Comparison of ENCODE assay signal across 8 cellular contexts in the genomic region with DNA sequence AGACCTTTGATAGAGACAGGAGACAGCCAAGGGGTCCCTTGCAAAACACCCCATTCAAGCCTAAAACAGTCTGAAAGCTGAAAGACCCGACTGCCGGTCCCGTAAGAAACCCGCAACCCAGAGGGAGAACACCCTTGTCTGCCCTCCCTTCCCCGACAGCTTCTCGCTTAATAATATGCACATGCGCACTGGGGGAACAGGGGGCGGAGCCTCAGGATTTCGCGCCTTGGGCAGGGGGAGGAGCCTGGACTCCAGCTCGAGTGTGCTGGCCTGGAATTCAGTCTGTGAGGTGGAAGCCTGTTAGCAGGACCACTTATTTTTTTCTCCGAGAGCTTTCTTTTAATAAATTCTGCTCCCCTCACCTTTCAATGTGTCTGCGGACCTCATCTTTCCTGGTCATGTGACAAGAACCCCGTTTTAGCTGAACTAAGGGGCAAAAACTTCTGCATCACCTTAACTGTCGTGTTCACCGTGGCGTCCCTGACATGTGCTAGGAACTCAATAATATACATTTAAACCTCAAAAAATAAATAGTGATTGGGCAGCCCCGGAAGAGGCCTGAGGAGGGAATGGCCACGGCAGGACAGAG. TPM values are rescaled to one million over a fixed set of nuclear protein-coding genes. Genes with fewer than 3 reads are reported as not detected.
DNase-seq lines count a peak whose midpoint lies in the region; ATAC-seq and TF ChIP-seq lines count a peak whose summit lies in the region.

No MANE protein-coding gene starts in this region.

- DNase-seq in activated T-cell treated with anti-CD3 and anti-CD28 coated beads for 24 hours (ENCODE audit: low read depth) (peak; percentile 64), head of caudate nucleus (peak in 40 of 42 donors; percentile 11 to 84 (median 64)), gastrocnemius medialis (peak; percentile 14 to 52), NCI-H524 (lab: John Stamatoyannopoulos, UW) (no peak), NCI-H1694 (lab: John Stamatoyannopoulos, UW) (no peak)

- peaks cover 12% of the 10 kb centered on the region; the same call in 1 of the 2 replicates for H3K4me1 ChIP-seq in HUES48 (ENCODE audit: control insufficient read depth, insufficient read depth, low read length)
- H3K4me1 ChIP-seq in gastrocnemius medialis: peaks cover 0 to 8% of the 10 kb centered on the region in 2 donors

- intact Hi-C loops in head of caudate nucleus (cut with DNase I): no loop called here
- intact Hi-C loops in gastrocnemius medialis (cut with DNase I; ENCODE audit: low total_unique reads): no loop called here

- H3K4me3 ChIP-seq in HUES48 (ENCODE audit: low read depth, low read length) (peak overlapping the region; percentile 49; the same call in 1 of the 2 replicates), gastrocnemius medialis (peak overlapping the region in 1 of 4 donors; percentile 30)

- no peak for TF ChIP-seq POLR2A in gastrocnemius medialis (IDR thresholded peaks at IDR 0.05)

- H3K27me3 ChIP-seq in HUES48 (ENCODE audit: control insufficient read depth, insufficient read depth, low read length) (0 out of 2 replicates have a peak, but pooled peaks cover 3% of the 10 kb centered on the region), gastrocnemius medialis (no peaks in the 10 kb centered on the region)

- H3K36me3 ChIP-seq in HUES48 (ENCODE audit: control insufficient read depth, insufficient read depth, low read length) (no peaks in the 10 kb centered on the region), gastrocnemius medialis (no peaks in the 10 kb centered on the region)

- TF ChIP-seq CTCF in gastrocnemius medialis (IDR thresholded peaks at IDR 0.05 in 4 of 5, conservative IDR thresholded peaks at IDR 0.05 in 1 of 5): no peak

- ATAC-seq in GM18498 (IDR thresholded peaks at IDR 0.05; ENCODE audit: unreplicated experiment) (peak; percentile 58), gastrocnemius medialis (peak in 1 of 2 donors; percentile 14), HG03378 (IDR thresholded peaks at IDR 0.05; ENCODE audit: unreplicated experiment) (no peak)

- peak overlapping the region; percentile 35; the same call in 1 of the 2 replicates for H3K9ac ChIP-seq in HUES48 (ENCODE audit: low read depth, low read length)

- no peak overlapping the region for H3K27ac ChIP-seq in HUES48 (ENCODE audit: low read depth, low read length)
- H3K27ac ChIP-seq in gastrocnemius medialis: peak overlapping the region in 1 of 4 donors; percentile 14

- no peaks in the 10 kb centered on the region for H3K9me3 ChIP-seq in HUES48 (ENCODE audit: control insufficient read depth, insufficient read depth, low read length)
- no peaks in the 10 kb centered on the region for H3K9me3 ChIP-seq in gastrocnemius medialis

- in situ Hi-C loops in gastrocnemius medialis (cut with MboI; ENCODE audit: low sequenced_read_pairs in 4 of 4): no loop called here

RNA-seq across cellular contexts. Expression of gene TNFAIP8L3, which starts 17.0 kb away (rescaled TPM):
- total RNA-seq in gastrocnemius medialis: 1 to 10 TPM in 3 of 4 donors, under 1 TPM in 1; 0.75 to 4.9 (median 4.2) TPM

Comparison
In these comparisons a context has a peak if more than half of its experiments do, and no peak if none do; other contexts are left out.
1. DNase-seq: peak in activated T-cell treated with anti-CD3 and anti-CD28 coated beads for 24 hours (single experiment), head of caudate nucleus (40 of 42) and gastrocnemius medialis (2 of 2); none in NCI-H524 (0 of 2) and NCI-H1694 (single experiment).